ENCODE assay signal across 8 cellular contexts in the genomic region with DNA sequence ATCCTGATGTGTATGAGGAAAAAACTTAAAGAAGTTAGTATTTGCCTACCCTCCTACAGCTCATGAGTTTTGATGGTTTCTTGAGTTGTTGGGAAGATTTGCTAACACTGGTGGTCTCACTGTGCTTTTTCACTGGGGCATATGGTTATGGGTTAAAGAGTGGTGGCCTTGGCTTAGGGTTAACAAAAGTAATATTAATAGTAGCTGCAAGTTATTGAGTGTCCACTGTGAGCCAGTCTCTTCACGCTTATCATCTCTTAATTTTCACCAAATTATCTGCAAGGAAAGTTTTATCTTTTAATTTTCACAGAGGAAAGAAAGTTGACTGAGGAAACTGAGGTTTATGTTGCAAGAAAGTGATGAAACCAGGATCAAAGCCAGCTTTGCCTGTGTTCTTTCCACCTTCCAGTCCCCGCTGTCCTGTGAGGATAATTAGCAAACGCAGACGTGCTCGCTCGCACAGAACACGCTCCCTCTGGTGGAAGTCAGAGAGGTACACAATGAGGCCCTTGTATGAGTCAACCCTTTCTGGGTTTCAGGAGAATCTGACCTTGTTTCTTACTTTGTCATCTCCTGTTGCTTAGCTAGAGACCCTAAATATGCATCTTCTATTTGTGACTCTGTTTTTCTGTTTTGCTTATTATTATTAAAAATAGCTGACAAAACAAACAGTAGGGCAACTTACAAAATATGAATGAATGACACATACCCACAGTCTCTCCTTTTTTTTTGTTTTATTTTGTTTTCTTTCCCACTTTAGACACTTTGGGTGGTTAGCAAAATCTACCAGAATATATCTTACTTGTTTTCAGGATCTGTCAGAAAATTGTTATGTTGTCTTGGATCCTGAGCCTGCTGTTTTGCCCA.
A peak's percentile ranks its signal among the peaks of the same experiment; 100 is the strongest.
DNase-seq lines count a peak whose midpoint lies in the region; ATAC-seq and TF ChIP-seq lines count a peak whose summit lies in the region.

No MANE protein-coding gene starts in this region.

- no peaks in the 10 kb centered on the region for H3K27me3 ChIP-seq in lower lobe of right lung (ENCODE audit: low read depth)

- peak; percentile 89 for ATAC-seq in GM18520 (IDR thresholded peaks at IDR 0.05; ENCODE audit: unreplicated experiment)
- peak; percentile 92 for ATAC-seq in HG03039 (IDR thresholded peaks at IDR 0.05; ENCODE audit: unreplicated experiment)
- peak; percentile 80 to 85 for ATAC-seq in lower lobe of right lung

- intact Hi-C loops in lower lobe of right lung (cut with DNase I): no loop called here

- TF ChIP-seq CTCF in AG09319 (IDR thresholded peaks at IDR 0.05; ENCODE audit: low read depth, low read length): peak; percentile 85
- TF ChIP-seq CTCF in coronary artery (IDR thresholded peaks at IDR 0.05): peak; percentile 18
- TF ChIP-seq CTCF in lower lobe of right lung (IDR thresholded peaks at IDR 0.05): peak; percentile 62

- no peaks in the 10 kb centered on the region for H3K9me3 ChIP-seq in lower lobe of right lung

- DNase-seq in AG09319 (ENCODE audit: extremely low read depth, low read depth) (peak; percentile 34), NCI-H2196 treated with DMSO at 0.1 percent for 48 hours (lab: John Stamatoyannopoulos, UW; ENCODE audit: unreplicated experiment) (peak; percentile 0), coronary artery (ENCODE audit: low spot score) (no peak), lower lobe of right lung (peak; percentile 46)
- peak; percentile 33 to 52 for DNase-seq in activated CD4-positive, alpha-beta T cell treated with anti-CD3 and anti-CD28 coated beads for 24 hours (ENCODE audit: low read depth in 2 of 2)
- peak; percentile 27 to 58 for DNase-seq in stimulated activated CD8-positive, alpha-beta memory T cell treated with anti-CD3 and anti-CD28 coated beads, Interleukin-2, amount 100 ng/mL, for 48 hours (ENCODE audit: low read depth in 2 of 2)

- H3K4me3 ChIP-seq in coronary artery (no peak overlapping the region), lower lobe of right lung (no peak overlapping the region)

- H3K27ac ChIP-seq in coronary artery: peak overlapping the region in 1 of 2 donors; percentile 53
- H3K27ac ChIP-seq in lower lobe of right lung: no peak overlapping the region

- H3K36me3 ChIP-seq in lower lobe of right lung: no peaks in the 10 kb centered on the region

- peaks cover 14% of the 10 kb centered on the region for H3K4me1 ChIP-seq in lower lobe of right lung

Comparison
In these comparisons a context has a peak if more than half of its experiments do, and no peak if none do; other contexts are left out.
1. CTCF ChIP-seq: peak in every context shown above with its lines; median percentile 85 in AG09319; 62 in lower lobe of right lung; 18 in coronary artery.